Comparison of ENCODE assay signal across 16 cellular contexts in genomic region chr13:100546713-100547405, GRCh38. TPM values are rescaled to one million over a fixed set of nuclear protein-coding genes. Genes with fewer than 3 reads are reported as not detected.
A peak's percentile ranks its signal among the peaks of the same experiment; 100 is the strongest.
DNase-seq lines count a peak whose midpoint lies in the region; ATAC-seq and TF ChIP-seq lines count a peak whose summit lies in the region.
"Had no signal": no experiment of that assay in that cellular context is flagged by ENCODE, and none has a peak within 500 bp of the region (broad histone marks: within the 10 kb centered on the region; RNA-seq: fewer than 3 reads in every experiment).

No MANE protein-coding gene starts in this region.

- ATAC-seq in HG03571 (IDR thresholded peaks at IDR 0.05; ENCODE audit: unreplicated experiment) = no peak

- TF ChIP-seq EP300 in sigmoid colon (IDR thresholded peaks at IDR 0.05) = no peak

- H3K4me1 ChIP-seq in sigmoid colon = peaks cover 2 to 47% (median 28%) of the 10 kb centered on the region in 4 donors

- no peaks in the 10 kb centered on the region for H3K36me3 ChIP-seq in sigmoid colon

- no peaks in the 10 kb centered on the region for H3K27me3 ChIP-seq in sigmoid colon

- peak overlapping the region; percentile 51; the same call in 1 of the 2 replicates for H3K27ac ChIP-seq in VCaP
- H3K27ac ChIP-seq in sigmoid colon = peak overlapping the region in 3 of 4 donors; percentile 71 to 78 (median 76)
- H3K27ac ChIP-seq: PC-9 had no signal

- DNase-seq in ELF-1 (ENCODE audit: low read depth, low spot score) (peak; percentile 54), islet precursor cell (peak; percentile 83), sigmoid colon (no peak), DMS153 treated with DMSO at 0.1 percent for 48 hours (lab: John Stamatoyannopoulos, UW; ENCODE audit: unreplicated experiment) (no peak)
- DNase-seq in activated CD4-positive, alpha-beta T cell treated with anti-CD3 and anti-CD28 coated beads, Interleukin-2, amount 50 U/mL, for 1 hour = no peak
- DNase-seq: AML-193; CD4-positive, CD25-positive, alpha-beta regulatory T cell; GOT3; KG1; NCI-H1092 treated with DMSO at 0.1 percent for 48 hours; NCI-H1694; NCI-H69; PC-9; SHP77 treated with DMSO at 0.1 percent for 48 hours had no signal

- no peak overlapping the region for H3K4me3 ChIP-seq in sigmoid colon
- H3K4me3 ChIP-seq: PC-9 had no signal

- TF ChIP-seq CTCF in VCaP (conservative IDR thresholded peaks at IDR 0.05) (no peak), sigmoid colon (IDR thresholded peaks at IDR 0.05) (no peak)

- no peak for TF ChIP-seq POLR2A in sigmoid colon (IDR thresholded peaks at IDR 0.05)

- intact Hi-C loops in sigmoid colon (cut with DNase I) = loop anchor here (5.0 kb wide), 1 partner anchor 40 kb away; the partner anchor contains the start of gene GGACT

- 96% methylated on average over 21 of the region's 21 CpGs for WGBS in sigmoid colon, 2 donors

- no peaks in the 10 kb centered on the region for H3K9me3 ChIP-seq in sigmoid colon

RNA-seq across cellular contexts. Expression of gene GGACT, which starts 41.7 kb away (rescaled TPM):
- 1 to 10 TPM in 3 of 4 donors, under 1 TPM in 1; 0.99 to 2.2 (median 1.9) TPM for total RNA-seq in sigmoid colon
- polyA plus RNA-seq in sigmoid colon = 1 to 10 TPM; 2.9 to 3.0 (median 3.0) TPM

Comparison
In these comparisons a context has a peak if more than half of its experiments do, and no peak if none do; other contexts are left out.
1. DNase-seq: peak in ELF-1 (single experiment) and islet precursor cell (single experiment); none in sigmoid colon (single experiment), activated CD4-positive, alpha-beta T cell treated with anti-CD3 and anti-CD28 coated beads, Interleukin-2, amount 50 U/mL, for 1 hour (single experiment) and DMS153 treated with DMSO at 0.1 percent for 48 hours (single experiment).